Comparison of ENCODE assay signal across 8 cellular contexts in the genomic region with DNA sequence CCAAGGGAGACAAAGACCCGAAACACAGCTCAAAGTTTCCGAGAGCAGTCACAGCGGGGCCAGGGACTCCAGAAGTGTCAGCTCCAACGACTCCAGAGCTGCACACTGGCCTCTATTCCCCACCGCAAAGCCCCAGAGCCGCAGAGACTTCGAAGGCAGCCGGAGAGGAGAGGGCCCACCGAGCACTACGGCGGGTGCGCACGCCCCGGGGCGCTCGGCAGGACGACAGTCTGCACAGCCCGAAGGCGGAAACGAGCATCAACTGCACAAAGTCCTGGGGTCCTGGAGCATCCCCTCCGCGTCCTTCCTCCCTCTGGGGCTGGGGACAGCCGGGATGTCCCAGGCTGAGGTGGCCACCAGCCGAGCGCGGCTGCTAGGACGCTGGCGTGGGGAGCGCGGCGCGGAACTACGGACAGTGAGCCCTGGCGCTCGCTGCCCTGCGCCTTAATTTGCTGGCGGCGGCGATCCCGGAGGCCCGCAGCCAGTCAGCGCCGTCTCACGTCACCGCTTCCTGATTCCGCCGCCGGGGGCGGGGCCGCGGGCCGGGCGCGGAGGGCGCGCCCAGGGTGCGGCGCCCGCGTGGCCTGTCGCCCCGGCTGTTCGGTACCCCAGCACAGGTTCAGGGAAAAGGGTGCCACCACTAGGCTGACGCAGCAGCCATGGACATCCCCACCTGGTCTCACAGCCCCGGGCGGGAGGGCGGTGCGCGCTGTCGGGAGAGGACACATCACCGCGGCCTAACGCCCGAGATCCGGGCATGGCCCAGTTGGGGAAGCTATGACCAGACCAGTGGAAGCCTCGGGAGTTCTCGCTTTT. TPM values are rescaled to one million over a fixed set of nuclear protein-coding genes. Genes with fewer than 3 reads are reported as not detected.
DNase-seq lines count a peak whose midpoint lies in the region; ATAC-seq, FAIRE-seq and TF ChIP-seq lines count a peak whose summit lies in the region.

A gene with protein sequence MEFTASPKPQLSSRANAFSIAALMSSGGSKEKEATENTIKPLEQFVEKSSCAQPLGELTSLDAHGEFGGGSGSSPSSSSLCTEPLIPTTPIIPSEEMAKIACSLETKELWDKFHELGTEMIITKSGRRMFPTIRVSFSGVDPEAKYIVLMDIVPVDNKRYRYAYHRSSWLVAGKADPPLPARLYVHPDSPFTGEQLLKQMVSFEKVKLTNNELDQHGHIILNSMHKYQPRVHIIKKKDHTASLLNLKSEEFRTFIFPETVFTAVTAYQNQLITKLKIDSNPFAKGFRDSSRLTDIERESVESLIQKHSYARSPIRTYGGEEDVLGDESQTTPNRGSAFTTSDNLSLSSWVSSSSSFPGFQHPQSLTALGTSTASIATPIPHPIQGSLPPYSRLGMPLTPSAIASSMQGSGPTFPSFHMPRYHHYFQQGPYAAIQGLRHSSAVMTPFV (minus strand): TSS at position 421 of the 816 bp plus-strand sequence. CDS start 480 bp downstream, outside the sequence.

- DNase-seq in activated T-cell treated with anti-CD3 and anti-CD28 coated beads for 24 hours (ENCODE audit: low read depth), result peak; percentile 22
- no peak for DNase-seq in activated T-cell treated with anti-CD3 and anti-CD28 coated beads, Interleukin-2, amount 50 U/mL, for 1 hour
- peak; percentile 19 for DNase-seq in NCI-H748 treated with DMSO at 0.1 percent for 48 hours (lab: John Stamatoyannopoulos, UW)
- peak; percentile 51 for DNase-seq in colonic mucosa
- no peak for DNase-seq in lung (ENCODE audit: low spot score)
- no peak for DNase-seq in tibial nerve (ENCODE audit: low spot score in 2 of 2)
- DNase-seq in HTR-8/SVneo (ENCODE audit: insufficient read length, low spot score), result no peak
- no peak for DNase-seq in RCC 7860 (ENCODE audit: low spot score)

- TF ChIP-seq EP300 in tibial nerve (IDR thresholded peaks at IDR 0.05), result no peak

- H3K36me3 ChIP-seq in colonic mucosa, result no peaks in the 10 kb centered on the region
- H3K36me3 ChIP-seq in lung (ENCODE audit: control insufficient read depth in 2 of 2, insufficient read depth in 2 of 2, low read length in 2 of 2), result no peaks in the 10 kb centered on the region
- no peaks in the 10 kb centered on the region for H3K36me3 ChIP-seq in tibial nerve

- H3K27ac ChIP-seq in colonic mucosa (no peak within 1 kb of the TSS), lung (ENCODE audit: low read depth in 1 of 2, low read length in 1 of 2) (peak within 1 kb of the TSS in 1 of 2 donors; percentile 92), tibial nerve (no peak within 1 kb of the TSS)

- TF ChIP-seq POLR2A in tibial nerve (IDR thresholded peaks at IDR 0.05), result no peak

- H3K4me1 ChIP-seq in colonic mucosa, result peaks cover 8% of the 10 kb centered on the region
- peaks cover 0 to 11% of the 10 kb centered on the region in 2 donors for H3K4me1 ChIP-seq in lung (ENCODE audit: control insufficient read depth in 2 of 2, insufficient read depth in 2 of 2, low read length in 2 of 2)
- H3K4me1 ChIP-seq in tibial nerve, result peaks cover 0 to 41% (median 6%) of the 10 kb centered on the region in 4 donors

- peaks cover 97% of the 10 kb centered on the region for H3K27me3 ChIP-seq in colonic mucosa
- H3K27me3 ChIP-seq in lung (ENCODE audit: control insufficient read depth, insufficient read depth), result peaks cover 14% of the 10 kb centered on the region
- peaks cover 0 to 99% of the 10 kb centered on the region in 2 donors for H3K27me3 ChIP-seq in tibial nerve

- TF ChIP-seq CTCF in colonic mucosa (IDR thresholded peaks at IDR 0.05), result no peak
- no peak for TF ChIP-seq CTCF in lung (IDR thresholded peaks at IDR 0.05; ENCODE audit: control extremely low read depth, extremely low read depth)
- TF ChIP-seq CTCF in tibial nerve (IDR thresholded peaks at IDR 0.05), result no peak

- H3K9me3 ChIP-seq in colonic mucosa, result no peaks in the 10 kb centered on the region
- peaks cover 0 to 26% of the 10 kb centered on the region in 2 donors for H3K9me3 ChIP-seq in lung (ENCODE audit: control insufficient read depth in 2 of 2, insufficient read depth in 1 of 2, low read length in 1 of 2)
- no peaks in the 10 kb centered on the region for H3K9me3 ChIP-seq in tibial nerve

- intact Hi-C loops in colonic mucosa (cut with DNase I), result no loop called here

- H3K4me3 ChIP-seq in colonic mucosa (peak within 1 kb of the TSS; percentile 41), lung (no peak within 1 kb of the TSS), tibial nerve (peak within 1 kb of the TSS in 3 of 4 donors; percentile 16 to 49 (median 28))

- FAIRE-seq in HTR-8/SVneo (lab: Jason Lieb, UNC) (no peak), RCC 7860 (lab: Jason Lieb, UNC) (no peak)

- peak; percentile 77 for ATAC-seq in lung (ENCODE audit: insufficient read depth, low FRiP score)

- H3K9ac ChIP-seq in colonic mucosa (ENCODE audit: low read depth in 2 of 2, low read length in 2 of 2), result no peak within 1 kb of the TSS

- WGBS in lung, 2 donors, result 2 to 4% methylated on average over 57 to 77 of the region's 77 CpGs
- WGBS in tibial nerve, 2 donors, result 2 to 3% methylated on average over 44 to 55 of the region's 77 CpGs

RNA-seq across cellular contexts. Expression of the gene that starts here (rescaled TPM):
- total RNA-seq in colonic mucosa (under 1 TPM in 1 of 2 donors, not detected in 1; 0.27 TPM), lung (under 1 TPM; 0.11 to 0.80 TPM), tibial nerve (under 1 TPM in 1 of 4 donors, not detected in 3; 0.42 TPM)
- polyA plus RNA-seq in lung, result not detected

Comparison
In these comparisons a context has a peak if more than half of its experiments do, and no peak if none do; other contexts are left out.
1. DNase-seq: peak in activated T-cell treated with anti-CD3 and anti-CD28 coated beads for 24 hours (single experiment) and NCI-H748 treated with DMSO at 0.1 percent for 48 hours (single experiment); none in activated T-cell treated with anti-CD3 and anti-CD28 coated beads, Interleukin-2, amount 50 U/mL, for 1 hour (single experiment), lung (single experiment), tibial nerve (0 of 2), HTR-8/SVneo (single experiment) and RCC 7860 (single experiment).
2. Peak in DNase-seq and H3K4me3 ChIP-seq in colonic mucosa; RNA of the gene not detected or under 1 TPM.
3. Peak in ATAC-seq in lung; RNA of the gene not detected or under 1 TPM.